34 cellular contexts compared by ENCODE assay signal in the genomic region with DNA sequence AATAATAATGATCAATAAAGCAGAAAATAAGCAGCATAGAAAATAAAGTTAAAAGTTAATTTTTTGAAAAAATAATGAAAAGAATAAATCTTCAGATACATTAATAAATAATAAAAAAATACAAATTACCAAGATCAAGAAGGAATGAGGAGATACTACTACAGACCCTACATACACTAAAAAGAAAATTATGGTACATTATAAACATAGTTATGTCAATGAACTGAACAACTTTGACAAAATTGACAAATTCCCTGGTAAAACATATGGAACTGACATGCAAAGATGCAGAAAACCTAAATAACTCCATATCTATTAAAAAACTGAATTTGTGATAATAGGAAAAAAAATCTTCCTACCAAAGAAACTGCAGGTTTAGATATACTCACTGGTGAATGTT.
"Had no signal": no experiment of that assay in that cellular context is flagged by ENCODE, and none has a peak within 500 bp of the region (broad histone marks: within the 10 kb centered on the region; RNA-seq: fewer than 3 reads in every experiment).

No MANE protein-coding gene starts in this region.

- DNase-seq: activated B cell treated with CpG ODN at 0.5 μM for 24 hours; activated CD4-positive, alpha-beta memory T cell treated with anti-CD3 and anti-CD28 coated beads for 36 hours; activated CD4-positive, alpha-beta T cell treated with anti-CD3 and anti-CD28 coated beads for 4 hours; activated CD4-positive, alpha-beta T cell treated with anti-CD3 and anti-CD28 coated beads, Interleukin-2, amount 10 ng/mL, durations not matched to agents 24 days and 14 days; activated CD4-positive, alpha-beta T cell treated with anti-CD3 and anti-CD28 coated beads, Interleukin-2, amount 50 U/mL, for 1 hour; activated CD4-positive, alpha-beta T cell treated with anti-CD3 and anti-CD28 coated beads, Interleukin-2, amount 50 U/mL, for 4 hours; activated CD4-positive, CD25-positive, alpha-beta regulatory T cell treated with anti-CD3 and anti-CD28 coated beads, Interleukin-2, amount 50 U/mL, for 72 hours; activated CD8-positive, alpha-beta memory T cell treated with anti-CD3 and anti-CD28 coated beads, Interleukin-2, amount 50 U/mL, for 4 hours; activated CD8-positive, alpha-beta T cell treated with anti-CD3 and anti-CD28 coated beads for 36 hours; activated effector memory CD4-positive, alpha-beta T cell treated with anti-CD3 and anti-CD28 coated beads, Interleukin-2, amount 50 U/mL, for 16 hours; activated gamma-delta T cell treated with Interleukin-2 at 50 U/mL for 16 hours; activated naive CD4-positive, alpha-beta T cell; activated naive CD4-positive, alpha-beta T cell treated with anti-CD3 and anti-CD28 coated beads for 36 hours; activated naive CD4-positive, alpha-beta T cell treated with anti-CD3 and anti-CD28 coated beads, Interleukin-2, amount 50 U/mL, for 16 hours; activated naive CD8-positive, alpha-beta T cell treated with anti-CD3 and anti-CD28 coated beads for 36 hours; activated T-cell treated with anti-CD3 and anti-CD28 coated beads for 4 hours; activated T-cell treated with anti-CD3 and anti-CD28 coated beads, Interleukin-2, amount 50 U/mL, for 1 hour; activated T-cell treated with anti-CD3 and anti-CD28 coated beads, Interleukin-2, amount 50 U/mL, for 4 hours; activated T-cell treated with anti-CD3 and anti-CD28 coated beads, Interleukin-2, amount 50 U/mL, for 72 hours; adrenal gland; amniotic stem cell; aorta; body of pancreas; brain microvascular endothelial cell; central memory CD4-positive, alpha-beta T cell; T-helper 1 cell; T-helper 2 cell; T-helper 9 cell had no signal

- H3K4me1 ChIP-seq: adrenal gland, breast epithelium had no signal

- H3K4me3 ChIP-seq: adrenal gland, body of pancreas, breast epithelium had no signal

- ATAC-seq: activated CD8-positive, alpha-beta T cell treated with anti-CD3 and anti-CD28 coated beads for 36 hours; activated naive CD4-positive, alpha-beta T cell treated with anti-CD3 and anti-CD28 coated beads, Interleukin-2, amount 50 U/mL, for 72 hours; activated T-cell treated with anti-CD3 and anti-CD28 coated beads, Interleukin-2, amount 50 U/mL, for 4 hours; activated T-cell treated with anti-CD3 and anti-CD28 coated beads, Interleukin-2, amount 50 U/mL, for 72 hours; activated T-helper 17 cell treated with anti-CD3 and anti-CD28 coated beads, Interleukin-2, amount 50 U/mL, for 72 hours; body of pancreas had no signal

- H3K9me3 ChIP-seq: body of pancreas, breast epithelium had no signal

- H3K27ac ChIP-seq: adrenal gland, body of pancreas, brain microvascular endothelial cell, breast epithelium, VCaP had no signal

- FAIRE-seq: astrocyte, TTC549 had no signal

- H3K36me3 ChIP-seq: adrenal gland, brain microvascular endothelial cell, breast epithelium had no signal

- H3K27me3 ChIP-seq: adrenal gland, body of pancreas, brain microvascular endothelial cell, breast epithelium had no signal
